ENCODE assay signal across 30 cellular contexts in genomic region chr4:184719407-184719806, GRCh38.
"Had no signal": no experiment of that assay in that cellular context is flagged by ENCODE, and none has a peak within 500 bp of the region (broad histone marks: within the 10 kb centered on the region; RNA-seq: fewer than 3 reads in every experiment).

No MANE protein-coding gene starts in this region.

- H3K4me3 Mint-ChIP-seq: activated CD4-positive, alpha-beta T cell treated with anti-CD3 and anti-CD28 coated beads for 36 hours; activated CD8-positive, alpha-beta T cell treated with anti-CD3 and anti-CD28 coated beads for 36 hours; activated naive CD8-positive, alpha-beta T cell; activated T-cell treated with anti-CD3 and anti-CD28 coated beads, Interleukin-2, amount 50 U/mL, for 4 hours; activated T-helper 17 cell treated with anti-CD3 and anti-CD28 coated beads, Interleukin-2, amount 50 U/mL, for 72 hours; central memory CD8-positive, alpha-beta T cell; dendritic cell treated with granulocyte-macrophage colony-stimulating factor and Interleukin-4, amounts not matched to agents 40 ng/mL and 50 ng/mL, for 4 days; endodermal cell; T-cell had no signal

- H3K36me3 ChIP-seq: brain microvascular endothelial cell, gastrocnemius medialis had no signal

- H3K27me3 ChIP-seq: brain microvascular endothelial cell, dorsolateral prefrontal cortex, foreskin keratinocyte, gastrocnemius medialis, heart left ventricle had no signal

- H3K27ac Mint-ChIP-seq: activated CD4-positive, alpha-beta T cell treated with anti-CD3 and anti-CD28 coated beads for 36 hours; activated CD8-positive, alpha-beta T cell treated with anti-CD3 and anti-CD28 coated beads for 36 hours; activated naive CD8-positive, alpha-beta T cell; activated T-helper 17 cell treated with anti-CD3 and anti-CD28 coated beads, Interleukin-2, amount 50 U/mL, for 72 hours; dendritic cell treated with granulocyte-macrophage colony-stimulating factor and Interleukin-4, amounts not matched to agents 40 ng/mL and 50 ng/mL, for 4 days; T-cell had no signal

- H3K4me3 ChIP-seq: coronary artery, dorsolateral prefrontal cortex, gastrocnemius medialis, heart left ventricle had no signal

- H3K27ac ChIP-seq: brain microvascular endothelial cell, coronary artery, dorsolateral prefrontal cortex, foreskin keratinocyte, gastrocnemius medialis, heart left ventricle had no signal

- H3K9me3 Mint-ChIP-seq: endodermal cell had no signal

- H3K27me3 Mint-ChIP-seq: activated CD4-positive, alpha-beta T cell treated with anti-CD3 and anti-CD28 coated beads for 36 hours; activated CD8-positive, alpha-beta T cell treated with anti-CD3 and anti-CD28 coated beads for 36 hours; activated naive CD8-positive, alpha-beta T cell; activated T-helper 17 cell treated with anti-CD3 and anti-CD28 coated beads, Interleukin-2, amount 50 U/mL, for 72 hours; central memory CD8-positive, alpha-beta T cell; dendritic cell treated with granulocyte-macrophage colony-stimulating factor and Interleukin-4, amounts not matched to agents 40 ng/mL and 50 ng/mL, for 4 days; T-cell had no signal

- H3K4me1 Mint-ChIP-seq: endodermal cell, T-cell had no signal

- DNase-seq: activated CD4-positive, alpha-beta T cell treated with anti-CD3 and anti-CD28 coated beads for 36 hours; activated CD4-positive, alpha-beta T cell treated with anti-CD3 and anti-CD28 coated beads, Interleukin-2, amount 50 U/mL, for 1 hour; activated CD4-positive, alpha-beta T cell treated with anti-CD3 and anti-CD28 coated beads, Interleukin-2, amount 50 U/mL, for 48 hours; activated CD4-positive, CD25-positive, alpha-beta regulatory T cell; activated CD4-positive, CD25-positive, alpha-beta regulatory T cell treated with anti-CD3 and anti-CD28 coated beads, Interleukin-2, amount 50 U/mL, for 72 hours; activated CD8-positive, alpha-beta memory T cell treated with anti-CD3 and anti-CD28 coated beads for 24 hours; activated CD8-positive, alpha-beta T cell treated with anti-CD3 and anti-CD28 coated beads for 36 hours; activated effector memory CD4-positive, alpha-beta T cell treated with Interleukin-2 at 50 U/mL for 16 hours; activated gamma-delta T cell treated with Interleukin-2 at 50 U/mL for 16 hours; activated naive CD4-positive, alpha-beta T cell treated with anti-CD3 and anti-CD28 coated beads, Interleukin-2, amount 50 U/mL, for 16 hours; activated naive CD4-positive, alpha-beta T cell treated with Interleukin-2 at 50 U/mL for 16 hours; activated T-cell treated with anti-CD3 and anti-CD28 coated beads, Interleukin-2, amount 50 U/mL, for 4 hours; amniotic stem cell; anterior cingulate cortex; brain microvascular endothelial cell; dorsolateral prefrontal cortex; effector memory CD4-positive, alpha-beta T cell; endodermal cell; foreskin keratinocyte; gastrocnemius medialis; glutamatergic neuron; heart left ventricle; T-cell; T-helper 2 cell had no signal

- ATAC-seq: activated CD4-positive, alpha-beta T cell treated with anti-CD3 and anti-CD28 coated beads for 36 hours; activated CD8-positive, alpha-beta T cell treated with anti-CD3 and anti-CD28 coated beads for 36 hours; activated T-cell treated with anti-CD3 and anti-CD28 coated beads, Interleukin-2, amount 50 U/mL, for 4 hours; activated T-helper 17 cell treated with anti-CD3 and anti-CD28 coated beads, Interleukin-2, amount 50 U/mL, for 72 hours; esophagus mucosa; foreskin keratinocyte; gastrocnemius medialis; T-cell had no signal

- H3K4me1 ChIP-seq: foreskin keratinocyte, gastrocnemius medialis had no signal
